Comparison of ENCODE assay signal across 8 cellular contexts in genomic region chr1:150282558-150282958, GRCh38. TPM values are rescaled to one million over a fixed set of nuclear protein-coding genes. Genes with fewer than 3 reads are reported as not detected.
DNase-seq lines count a peak whose midpoint lies in the region; ATAC-seq and TF ChIP-seq lines count a peak whose summit lies in the region.

No MANE protein-coding gene starts in this region.

- 0% methylated on average over 5 to 13 of the region's 21 CpGs for WGBS in gastroesophageal sphincter (ENCODE audit: low coverage in 1 of 2), 2 donors

- peak overlapping the region; percentile 80 for H3K4me2 ChIP-seq in GM23338
- H3K4me2 ChIP-seq in MM.1S (ENCODE audit: low read depth, low read length): no peak overlapping the region

- DNase-seq in GM23338 (ENCODE audit: low spot score) (no peak), T-cell (peak in 1 of 34 experiments; percentile 16), NCI-H128 (lab: John Stamatoyannopoulos, UW; ENCODE audit: unreplicated experiment) (no peak), GM20000 (ENCODE audit: low spot score) (no peak), iPS-NIHi7 (ENCODE audit: extremely low spot score) (no peak), MM.1S (no peak)

- POLR2A ChIA-PET in T-cell (lab: Charles Lee): interaction anchor here (0.5 to 0.6 kb wide), 3 partner anchors 12 to 95 kb away, joined by 4 to 7 read pairs (median 4); no protein-coding TSS in a partner anchor

- H3K4me3 ChIP-seq in GM23338 (peak overlapping the region; percentile 60), gastroesophageal sphincter (peak overlapping the region; percentile 41 to 68), rectal smooth muscle tissue (ENCODE audit: low read length) (peak overlapping the region; percentile 82), MM.1S (ENCODE audit: low read length) (no peak overlapping the region)

- H3K9me3 ChIP-seq in gastroesophageal sphincter (no peaks in the 10 kb centered on the region), MM.1S (replicated peaks; ENCODE audit: insufficient read depth, low read length) (no peaks in the 10 kb centered on the region)

- peaks cover 13% of the 10 kb centered on the region for H3K27me3 ChIP-seq in GM23338 (ENCODE audit: insufficient read depth)
- H3K27me3 ChIP-seq in gastroesophageal sphincter: no peaks in the 10 kb centered on the region
- H3K27me3 ChIP-seq in rectal smooth muscle tissue (ENCODE audit: control insufficient read depth, insufficient read depth, low read length): no peaks in the 10 kb centered on the region
- H3K27me3 ChIP-seq in MM.1S (replicated peaks; ENCODE audit: insufficient read depth, low read length): no peaks in the 10 kb centered on the region

- H4K20me1 ChIP-seq in GM23338 (replicated peaks; ENCODE audit: insufficient read depth) (no peaks in the 10 kb centered on the region), MM.1S (ENCODE audit: insufficient read depth, low read length) (no peaks in the 10 kb centered on the region)

- peak; percentile 83 to 86 for TF ChIP-seq POLR2A in gastroesophageal sphincter (IDR thresholded peaks at IDR 0.05)

- H3K4me1 Mint-ChIP-seq in GM23338: peaks cover 18% of the 10 kb centered on the region
- H3K4me1 Mint-ChIP-seq in T-cell: peaks cover 26 to 42% (median 28%) of the 10 kb centered on the region in 3 donors

- H3K9me2 ChIP-seq in GM23338 (ENCODE audit: insufficient read depth): no peaks in the 10 kb centered on the region
- no peaks in the 10 kb centered on the region for H3K9me2 ChIP-seq in MM.1S (replicated peaks; ENCODE audit: insufficient read depth, low read length)

- peaks cover 19% of the 10 kb centered on the region for H3K27me3 Mint-ChIP-seq in GM23338 (ENCODE audit: insufficient read depth, low read depth, poor library complexity)
- H3K27me3 Mint-ChIP-seq in T-cell: no peaks in the 10 kb centered on the region

- H3F3A ChIP-seq in GM23338 (replicated peaks; ENCODE audit: low read depth): peaks cover 3% of the 10 kb centered on the region; the same call in 1 of the 2 replicates
- H3F3A ChIP-seq in MM.1S (ENCODE audit: insufficient read depth, low read length): no peaks in the 10 kb centered on the region

- TF ChIP-seq CTCF in GM23338 (conservative IDR thresholded peaks at IDR 0.05; ENCODE audit: low read depth in 2 of 2) (no peak), gastroesophageal sphincter (IDR thresholded peaks at IDR 0.05) (no peak), GM20000 (IDR thresholded peaks at IDR 0.05; ENCODE audit: extremely low read depth, missing control alignments) (no peak), MM.1S (IDR thresholded peaks at IDR 0.05; ENCODE audit: low read length) (no peak)

- no peak for TF ChIP-seq EP300 in gastroesophageal sphincter (IDR thresholded peaks at IDR 0.05)

- peak overlapping the region; percentile 92 for H2AFZ ChIP-seq in GM23338
- no peak overlapping the region for H2AFZ ChIP-seq in MM.1S (ENCODE audit: low read length)

- H3K27ac Mint-ChIP-seq in GM23338 (peak overlapping the region; percentile 96), T-cell (peak overlapping the region; percentile 75 to 86)

- CTCF ChIA-PET in T-cell (lab: Charles Lee): interaction anchor here (0.6 to 1.7 kb wide), 5 partner anchors 27 to 255 kb away, joined by 3 to 12 read pairs (median 4); partner anchors contain the start of gene PRPF3 (in 1 of the 2)

- H3K4me3 Mint-ChIP-seq in GM23338 (peak overlapping the region; percentile 91), T-cell (peak overlapping the region; percentile 81 to 90 (median 84))

- H3K9ac ChIP-seq in rectal smooth muscle tissue (ENCODE audit: low read length): peak overlapping the region; percentile 16
- no peak overlapping the region for H3K9ac ChIP-seq in MM.1S (ENCODE audit: low read length)

- H3K9me3 Mint-ChIP-seq in GM23338: no peaks in the 10 kb centered on the region
- no peaks in the 10 kb centered on the region for H3K9me3 Mint-ChIP-seq in T-cell

- ATAC-seq in GM23338 (peak; percentile 48), T-cell (replicated peaks in 1 of 4) (no peak), gastroesophageal sphincter (peak; percentile 34)

- H3K4me1 ChIP-seq in GM23338 (ENCODE audit: insufficient read depth) (peaks cover 15% of the 10 kb centered on the region), gastroesophageal sphincter (peaks cover 6 to 65% (median 18%) of the 10 kb centered on the region in 3 donors), rectal smooth muscle tissue (ENCODE audit: control insufficient read depth, insufficient read depth, low read length) (peaks cover 10% of the 10 kb centered on the region), MM.1S (ENCODE audit: low read length) (no peaks in the 10 kb centered on the region)

- no peak overlapping the region for H3K27ac ChIP-seq in GM23338 (ENCODE audit: low read depth)
- peak overlapping the region; percentile 70 to 99 (median 94) for H3K27ac ChIP-seq in gastroesophageal sphincter
- H3K27ac ChIP-seq in rectal smooth muscle tissue (ENCODE audit: low read depth, low read length): peak overlapping the region; percentile 85
- H3K27ac ChIP-seq in MM.1S (ENCODE audit: low read length): no peak overlapping the region

- H3K79me2 ChIP-seq in GM23338 (replicated peaks; ENCODE audit: insufficient read depth): no peaks in the 10 kb centered on the region
- H3K79me2 ChIP-seq in MM.1S (ENCODE audit: low read length): no peaks in the 10 kb centered on the region

- H3K36me3 Mint-ChIP-seq in GM23338 (ENCODE audit: low read depth) (peaks cover 16% of the 10 kb centered on the region; the same call in 2 of the 3 replicates), T-cell (peaks cover 5% of the 10 kb centered on the region)

- H3K36me3 ChIP-seq in GM23338 (ENCODE audit: insufficient read depth) (no peaks in the 10 kb centered on the region), gastroesophageal sphincter (peaks cover 3 to 34% of the 10 kb centered on the region in 2 donors), rectal smooth muscle tissue (ENCODE audit: control insufficient read depth, insufficient read depth, low read length) (no peaks in the 10 kb centered on the region), MM.1S (replicated peaks; ENCODE audit: insufficient read depth, low read length) (no peaks in the 10 kb centered on the region)

TF ChIP-seq in GM23338, 12 proteins besides CTCF, POLR2A, EP300 and RAD21:
- TF ChIP-seq POLR2AphosphoS5 (IDR thresholded peaks at IDR 0.05; ENCODE audit: low read depth) (peak; percentile 2; the same call in 1 of the 2 replicates), REST (IDR thresholded peaks at IDR 0.05; ENCODE audit: unreplicated experiment) (no peak)
TF ChIP-seq in GM23338: peak in this region for 1.

RNA-seq across cellular contexts. Expression of gene CIART, which starts 0.2 kb away (rescaled TPM):
- total RNA-seq in GM23338 (2014; rRNA removed; shearing (Covaris generic)): 6.6 and 9.3 TPM in 2 replicates
- polyA plus RNA-seq in GM23338 (2016; fragmentation: Nextera tagmentation; extraction: Ambion mirVana): 16.4 and 16.6 TPM in 2 replicates
- 1 to 10 TPM in 4 of 5 donors, under 1 TPM in 1; 0.63 to 2.9 (median 1.3) TPM for total RNA-seq in T-cell
- total RNA-seq in gastroesophageal sphincter: 10 to 100 TPM in 2 of 4 donors, 1 to 10 TPM in 2; 3.5 to 28.3 (median 14.2) TPM

RNA-seq across cellular contexts. Expression of gene C1orf54, which starts 10.0 kb away (rescaled TPM):
- 6.6 and 18.5 TPM in 2 replicates for total RNA-seq in GM23338 (2014; rRNA removed; shearing (Covaris generic))
- 35.5 and 39.4 TPM in 2 replicates for polyA plus RNA-seq in GM23338 (2016; fragmentation: Nextera tagmentation; extraction: Ambion mirVana)
- total RNA-seq in T-cell: 1 to 10 TPM; 2.1 to 4.1 (median 3.2) TPM
- total RNA-seq in gastroesophageal sphincter: 10 to 100 TPM in 3 of 4 donors, 1 to 10 TPM in 1; 5.2 to 37.7 (median 16.2) TPM

RNA-seq across cellular contexts. Expression of gene MRPS21, which starts 11.1 kb away (rescaled TPM):
- total RNA-seq in GM23338 (2014; rRNA removed; shearing (Covaris generic)): 51.2 and 51.7 TPM in 2 replicates
- 313 and 335 TPM in 2 replicates for polyA plus RNA-seq in GM23338 (2016; fragmentation: Nextera tagmentation; extraction: Ambion mirVana)
- 10 to 100 TPM; 51.9 to 75.0 (median 66.8) TPM for total RNA-seq in T-cell
- 10 to 100 TPM; 36.0 to 59.9 (median 43.4) TPM for total RNA-seq in gastroesophageal sphincter

RNA-seq across cellular contexts. Expression of gene APH1A, which starts 13.7 kb away (rescaled TPM):
- total RNA-seq in GM23338 (2014; rRNA removed; shearing (Covaris generic)): 82.7 and 85.3 TPM in 2 replicates
- 16.5 and 17.7 TPM in 2 replicates for polyA plus RNA-seq in GM23338 (2016; fragmentation: Nextera tagmentation; extraction: Ambion mirVana)
- total RNA-seq in T-cell (100 to 1,000 TPM; 118 to 133 (median 124) TPM), gastroesophageal sphincter (10 to 100 TPM; 40.3 to 68.9 (median 49.5) TPM)

RNA-seq across cellular contexts. Expression of gene CA14, which starts 25.0 kb away (rescaled TPM):
- 41.3 and 42.9 TPM in 2 replicates for total RNA-seq in GM23338 (2014; rRNA removed; shearing (Covaris generic))
- polyA plus RNA-seq in GM23338 (2016; fragmentation: Nextera tagmentation; extraction: Ambion mirVana): 47.4 and 50.2 TPM in 2 replicates
- not detected for total RNA-seq in T-cell
- 1 to 10 TPM in 1 of 4 donors, under 1 TPM in 3; 0.54 to 1.5 (median 0.78) TPM for total RNA-seq in gastroesophageal sphincter

Comparison
In these comparisons a context has a peak if more than half of its experiments do, and no peak if none do; other contexts are left out.
1. ATAC-seq: peak in GM23338 (single experiment) and gastroesophageal sphincter (single experiment); none in T-cell (0 of 4).
2. H3K27ac ChIP-seq: peak in gastroesophageal sphincter (4 of 4) and rectal smooth muscle tissue (single experiment); none in GM23338 (single experiment) and MM.1S (single experiment).